13 cellular contexts compared by ENCODE assay signal in genomic region chr12:55700255-55701018, GRCh38. TPM values are rescaled to one million over a fixed set of nuclear protein-coding genes. Genes with fewer than 3 reads are reported as not detected.
A peak's percentile ranks its signal among the peaks of the same experiment; 100 is the strongest.
DNase-seq lines count a peak whose midpoint lies in the region; ATAC-seq and TF ChIP-seq lines count a peak whose summit lies in the region.
"Had no signal": no experiment of that assay in that cellular context is flagged by ENCODE, and none has a peak within 500 bp of the region (broad histone marks: within the 10 kb centered on the region; RNA-seq: fewer than 3 reads in every experiment).

No MANE protein-coding gene starts in this region.

- no peak for TF ChIP-seq EP300 in transverse colon (IDR thresholded peaks at IDR 0.05; ENCODE audit: low read depth)

- H3K9me3 ChIP-seq in RWPE2 (ENCODE audit: severe bottlenecking): no peaks in the 10 kb centered on the region
- H3K9me3 ChIP-seq in transverse colon: no peaks in the 10 kb centered on the region

- H3K36me3 ChIP-seq in RWPE2 (ENCODE audit: low read depth) (no peaks in the 10 kb centered on the region), transverse colon (no peaks in the 10 kb centered on the region)

- no peak for TF ChIP-seq POLR2A in transverse colon (IDR thresholded peaks at IDR 0.05)

- H3K4me3 ChIP-seq in RWPE2 (ENCODE audit: severe bottlenecking) (no peak overlapping the region), transverse colon (no peak overlapping the region)
- H3K4me3 ChIP-seq: dorsolateral prefrontal cortex had no signal

- no peak for TF ChIP-seq CTCF in RWPE2 (IDR thresholded peaks at IDR 0.05; ENCODE audit: poor library complexity, severe bottlenecking)
- TF ChIP-seq CTCF in transverse colon (IDR thresholded peaks at IDR 0.05): no peak

- DNase-seq in HT1080 (ENCODE audit: low read depth): peak; percentile 14
- DNase-seq in RWPE2 (ENCODE audit: low spot score): no peak
- peak; percentile 76 for DNase-seq in cardiac septum (ENCODE audit: low spot score)
- peak; percentile 3 for DNase-seq in transverse colon
- DNase-seq in T-helper 2 cell: no peak
- DNase-seq in NCI-H510A (lab: John Stamatoyannopoulos, UW): no peak
- DNase-seq: activated CD4-positive, CD25-positive, alpha-beta regulatory T cell; amygdala; foreskin melanocyte; kidney; MM.1S had no signal

- H3K4me1 ChIP-seq in RWPE2 (ENCODE audit: insufficient read depth, poor library complexity, severe bottlenecking) (peaks cover 6% of the 10 kb centered on the region), transverse colon (peaks cover 0 to 9% (median 0%) of the 10 kb centered on the region in 4 donors)

- H3K27ac ChIP-seq in RWPE2 (ENCODE audit: poor library complexity, severe bottlenecking): no peak overlapping the region
- H3K27ac ChIP-seq in transverse colon: peak overlapping the region in 2 of 4 donors; percentile 13 to 43
- H3K27ac ChIP-seq: dorsolateral prefrontal cortex had no signal

- H3K27me3 ChIP-seq in RWPE2 (ENCODE audit: insufficient read depth, poor library complexity, severe bottlenecking) (no peaks in the 10 kb centered on the region), transverse colon (no peaks in the 10 kb centered on the region)
- H3K27me3 ChIP-seq: dorsolateral prefrontal cortex had no signal

- intact Hi-C loops in cardiac septum (cut with DNase I): loop anchor here (2.0 kb wide), 1 partner anchor 16 kb away; no protein-coding TSS in a partner anchor
- intact Hi-C loops in transverse colon (cut with DNase I; ENCODE audit: low total_unique reads): no loop called here

- ATAC-seq in RWPE2 (ENCODE audit: low read depth): peak; percentile 67
- no peak for ATAC-seq in GM18861 (IDR thresholded peaks at IDR 0.05; ENCODE audit: unreplicated experiment)

- in situ Hi-C loops in transverse colon (cut with MboI; ENCODE audit: low pct_ligation_motif_present in 1 of 4, low pct_unique_long_range_greater_than_20kb in 1 of 4, low sequenced_read_pairs in 3 of 4): no loop called here

- whole genome bisulfite sequencing in transverse colon (ENCODE audit: low coverage in 1 of 2), 2 donors: 79 to 90% methylated on average over 2 to 18 of the region's 21 CpGs

RNA-seq across cellular contexts. Expression of gene ITGA7, which starts 7.3 kb away (rescaled TPM):
- 1.3 and 1.4 TPM in 2 replicates for total RNA-seq in HT1080 (2014; rRNA removed; shearing (Covaris generic))
- polyA plus RNA-seq in HT1080 (2015; cell fraction: cytosol; rRNA removed): 0.51 and 0.56 TPM in 2 replicates
- 3.6 and 5.2 TPM in 2 replicates for polyA plus RNA-seq in HT1080 (2015; cell fraction: nucleus; rRNA removed)
- 806 TPM for total RNA-seq in cardiac septum
- total RNA-seq in transverse colon: 100 to 1,000 TPM in 1 of 4 donors, 10 to 100 TPM in 3; 14.4 to 125 (median 23.6) TPM

RNA-seq across cellular contexts. Expression of gene BLOC1S1, which starts 15.4 kb away (rescaled TPM):
- total RNA-seq in HT1080 (2014; rRNA removed; shearing (Covaris generic)): 105 and 121 TPM in 2 replicates
- polyA plus RNA-seq in HT1080 (2015; cell fraction: cytosol; rRNA removed): 106 and 111 TPM in 2 replicates
- 42.6 and 55.0 TPM in 2 replicates for polyA plus RNA-seq in HT1080 (2015; cell fraction: nucleus; rRNA removed)
- total RNA-seq in cardiac septum (97.7 TPM), transverse colon (100 to 1,000 TPM; 158 to 494 (median 381) TPM)

RNA-seq across cellular contexts. Expression of gene RDH5, which starts 19.8 kb away (rescaled TPM):
- 2.7 and 3.2 TPM in 2 replicates for total RNA-seq in HT1080 (2014; rRNA removed; shearing (Covaris generic))
- 1.3 and 2.6 TPM in 2 replicates for polyA plus RNA-seq in HT1080 (2015; cell fraction: cytosol; rRNA removed)
- 14.7 and 15.3 TPM in 2 replicates for polyA plus RNA-seq in HT1080 (2015; cell fraction: nucleus; rRNA removed)
- total RNA-seq in cardiac septum (26.3 TPM), transverse colon (10 to 100 TPM; 16.5 to 74.4 (median 58.3) TPM)

RNA-seq across cellular contexts. Expression of gene CD63, which starts 28.4 kb away (rescaled TPM):
- total RNA-seq in HT1080 (2014; rRNA removed; shearing (Covaris generic)): 562 and 623 TPM in 2 replicates
- 206 and 276 TPM in 2 replicates for polyA plus RNA-seq in HT1080 (2015; cell fraction: cytosol; rRNA removed)
- polyA plus RNA-seq in HT1080 (2015; cell fraction: nucleus; rRNA removed): 85.0 and 100 TPM in 2 replicates
- total RNA-seq in cardiac septum: 914 TPM
- total RNA-seq in transverse colon: 100 to 1,000 TPM; 427 to 723 (median 581) TPM

RNA-seq across cellular contexts. Expression of gene GDF11, which starts 42.5 kb away (rescaled TPM):
- 11.1 and 12.5 TPM in 2 replicates for total RNA-seq in HT1080 (2014; rRNA removed; shearing (Covaris generic))
- polyA plus RNA-seq in HT1080 (2015; cell fraction: cytosol; rRNA removed): 13.6 and 14.4 TPM in 2 replicates
- 6.5 and 7.0 TPM in 2 replicates for polyA plus RNA-seq in HT1080 (2015; cell fraction: nucleus; rRNA removed)
- total RNA-seq in cardiac septum: 18.0 TPM
- 1 to 10 TPM in 1 of 4 donors, under 1 TPM in 3; 0.37 to 1.7 (median 0.60) TPM for total RNA-seq in transverse colon

Comparison
In these comparisons a context has a peak if more than half of its experiments do, and no peak if none do; other contexts are left out.
1. DNase-seq: peak in HT1080 (single experiment), cardiac septum (single experiment) and transverse colon (single experiment); none in RWPE2 (single experiment), T-helper 2 cell (0 of 5) and NCI-H510A (single experiment).